In genomic region chr5:72369301-72370079, GRCh38 we compare ENCODE assay signal across 13 cellular contexts.
"Had no signal": no experiment of that assay in that cellular context is flagged by ENCODE, and none has a peak within 500 bp of the region (broad histone marks: within the 10 kb centered on the region; RNA-seq: fewer than 3 reads in every experiment).

No MANE protein-coding gene starts in this region.

- H3K9me3 ChIP-seq: gastroesophageal sphincter, tibial artery had no signal

- H3K9me3 Mint-ChIP-seq: activated CD8-positive, alpha-beta T cell treated with anti-CD3 and anti-CD28 coated beads for 36 hours; effector memory CD8-positive, alpha-beta T cell had no signal

- H3K4me3 Mint-ChIP-seq: activated CD4-positive, alpha-beta T cell treated with anti-CD3 and anti-CD28 coated beads for 36 hours; activated CD8-positive, alpha-beta T cell treated with anti-CD3 and anti-CD28 coated beads for 36 hours; effector memory CD8-positive, alpha-beta T cell; neural progenitor cell had no signal

- H3K27me3 Mint-ChIP-seq: activated CD4-positive, alpha-beta T cell treated with anti-CD3 and anti-CD28 coated beads for 36 hours; activated CD8-positive, alpha-beta T cell treated with anti-CD3 and anti-CD28 coated beads for 36 hours; effector memory CD8-positive, alpha-beta T cell had no signal

- H3K9ac ChIP-seq: neural progenitor cell, parathyroid adenoma had no signal

- H3K79me2 ChIP-seq: hepatocyte, parathyroid adenoma had no signal

- H3K27ac Mint-ChIP-seq: activated CD4-positive, alpha-beta T cell treated with anti-CD3 and anti-CD28 coated beads for 36 hours; activated CD8-positive, alpha-beta T cell treated with anti-CD3 and anti-CD28 coated beads for 36 hours; neural progenitor cell had no signal

- H3K4me3 ChIP-seq: gastroesophageal sphincter, hepatocyte, neural progenitor cell, tibial artery had no signal

- ATAC-seq: activated CD4-positive, alpha-beta T cell treated with anti-CD3 and anti-CD28 coated beads for 36 hours; activated CD8-positive, alpha-beta T cell treated with anti-CD3 and anti-CD28 coated beads for 36 hours; effector memory CD8-positive, alpha-beta T cell; gastroesophageal sphincter had no signal

- H3K4me1 ChIP-seq: parathyroid adenoma had no signal

- DNase-seq: activated CD4-positive, alpha-beta T cell treated with anti-CD3 and anti-CD28 coated beads for 36 hours; activated CD8-positive, alpha-beta memory T cell treated with anti-CD3 and anti-CD28 coated beads, Interleukin-2, amount 50 U/mL, for 48 hours; activated CD8-positive, alpha-beta T cell treated with anti-CD3 and anti-CD28 coated beads for 36 hours; central memory CD4-positive, alpha-beta T cell; effector memory CD8-positive, alpha-beta T cell; small intestine; T-helper 9 cell; tibial artery had no signal

- H3K36me3 ChIP-seq: neural progenitor cell, tibial artery had no signal

- H3K4me2 ChIP-seq: hepatocyte, neural progenitor cell had no signal

- H2AFZ ChIP-seq: hepatocyte, neural progenitor cell, parathyroid adenoma had no signal

- H3K27me3 ChIP-seq: gastroesophageal sphincter, hepatocyte, neural progenitor cell, tibial artery had no signal

- H3K27ac ChIP-seq: epithelial cell of prostate, hepatocyte, neural progenitor cell, parathyroid adenoma had no signal
